In genomic region chr18:77032121-77032758, GRCh38 we compare ENCODE assay signal across 15 cellular contexts.
DNase-seq lines count a peak whose midpoint lies in the region; ATAC-seq and TF ChIP-seq lines count a peak whose summit lies in the region.
"Had no signal": no experiment of that assay in that cellular context is flagged by ENCODE, and none has a peak within 500 bp of the region (broad histone marks: within the 10 kb centered on the region; RNA-seq: fewer than 3 reads in every experiment).

No MANE protein-coding gene starts in this region.

- H3K36me3 Mint-ChIP-seq in activated naive CD4-positive, alpha-beta T cell treated with anti-CD3 and anti-CD28 coated beads, Interleukin-2, amount 10 ng/mL, durations not matched to agents 7 days and 5 days: peaks cover 34% of the 10 kb centered on the region
- peaks cover 34% of the 10 kb centered on the region for H3K36me3 Mint-ChIP-seq in activated CD8-positive, alpha-beta T cell treated with anti-CD3 and anti-CD28 coated beads for 36 hours (ENCODE audit: low read depth)

- TF ChIP-seq CTCF in astrocyte of the cerebellum (IDR thresholded peaks at IDR 0.05; ENCODE audit: low read depth, low read length, missing control alignments): no peak
- no peak for TF ChIP-seq CTCF in mucosa of descending colon (IDR thresholded peaks at IDR 0.05)
- TF ChIP-seq CTCF in BE2C (IDR thresholded peaks at IDR 0.05; ENCODE audit: low read depth, low read length): no peak
- TF ChIP-seq CTCF in activated CD8-positive, alpha-beta T cell treated with anti-CD3 and anti-CD28 coated beads for 36 hours (IDR thresholded peaks at IDR 0.05): no peak

- H3K27ac Mint-ChIP-seq in activated naive CD4-positive, alpha-beta T cell treated with anti-CD3 and anti-CD28 coated beads, Interleukin-2, amount 10 ng/mL, durations not matched to agents 7 days and 5 days: peak overlapping the region; percentile 30
- H3K27ac Mint-ChIP-seq in activated CD8-positive, alpha-beta T cell treated with anti-CD3 and anti-CD28 coated beads for 36 hours: no peak overlapping the region
- H3K27ac Mint-ChIP-seq: T-helper 2 cell treated with Interferon-gamma antibody and Interleukin-4, amounts not matched to agents 5 μg/mL and 100 μg/mL, for 36 hours had no signal

- H3K9me3 ChIP-seq in mucosa of descending colon: no peaks in the 10 kb centered on the region
- no peaks in the 10 kb centered on the region for H3K9me3 ChIP-seq in BE2C
- H3K9me3 ChIP-seq: heart right ventricle had no signal

- no peak for DNase-seq in activated naive CD4-positive, alpha-beta T cell treated with anti-CD3 and anti-CD28 coated beads, Interleukin-2, amount 10 ng/mL, durations not matched to agents 7 days and 5 days
- no peak for DNase-seq in activated naive CD4-positive, alpha-beta T cell treated with Interleukin-2 at 50 U/mL for 16 hours
- peak; percentile 27 for DNase-seq in astrocyte of the cerebellum (ENCODE audit: low read depth)
- DNase-seq in mucosa of descending colon: peak in 1 of 3 donors; percentile 40
- DNase-seq in ureter (ENCODE audit: low spot score): peak; percentile 35
- no peak for DNase-seq in stimulated activated CD8-positive, alpha-beta memory T cell treated with anti-CD3 and anti-CD28 coated beads, Interleukin-4, amount 100 ng/mL, for 48 hours
- DNase-seq in BE2C: no peak
- DNase-seq in activated CD8-positive, alpha-beta T cell treated with anti-CD3 and anti-CD28 coated beads for 36 hours: no peak
- DNase-seq: activated CD4-positive, alpha-beta T cell treated with anti-CD3 and anti-CD28 coated beads, Interleukin-2, amount 50 U/mL, for 4 hours; activated effector memory CD4-positive, alpha-beta T cell treated with anti-CD3 and anti-CD28 coated beads, Interleukin-2, amount 50 U/mL, for 16 hours; heart right ventricle; NCI-H1436 treated with DMSO at 0.1 percent for 48 hours; NCI-H524 treated with DMSO at 0.1 percent for 48 hours; occipital lobe had no signal

- H3K9me3 Mint-ChIP-seq in activated naive CD4-positive, alpha-beta T cell treated with anti-CD3 and anti-CD28 coated beads, Interleukin-2, amount 10 ng/mL, durations not matched to agents 7 days and 5 days: no peaks in the 10 kb centered on the region
- no peaks in the 10 kb centered on the region for H3K9me3 Mint-ChIP-seq in activated CD8-positive, alpha-beta T cell treated with anti-CD3 and anti-CD28 coated beads for 36 hours
- H3K9me3 Mint-ChIP-seq: T-helper 2 cell treated with Interferon-gamma antibody and Interleukin-4, amounts not matched to agents 5 μg/mL and 100 μg/mL, for 36 hours had no signal

- POLR2A ChIA-PET in activated CD8-positive, alpha-beta T cell treated with anti-CD3 and anti-CD28 coated beads for 36 hours (lab: Charles Lee): no interaction called here

- H3K4me3 ChIP-seq in astrocyte of the cerebellum (ENCODE audit: low read depth, low read length) (no peak overlapping the region), mucosa of descending colon (no peak overlapping the region), BE2C (ENCODE audit: low read depth, low read length) (no peak overlapping the region)
- H3K4me3 ChIP-seq: heart right ventricle had no signal

- no peaks in the 10 kb centered on the region for H3K27me3 Mint-ChIP-seq in activated naive CD4-positive, alpha-beta T cell treated with anti-CD3 and anti-CD28 coated beads, Interleukin-2, amount 10 ng/mL, durations not matched to agents 7 days and 5 days
- no peaks in the 10 kb centered on the region for H3K27me3 Mint-ChIP-seq in activated CD8-positive, alpha-beta T cell treated with anti-CD3 and anti-CD28 coated beads for 36 hours

- H3K36me3 ChIP-seq in mucosa of descending colon (ENCODE audit: low read depth) (no peaks in the 10 kb centered on the region), BE2C (no peaks in the 10 kb centered on the region)

- peak; percentile 43 for ATAC-seq in mucosa of descending colon
- no peak for ATAC-seq in activated CD8-positive, alpha-beta T cell treated with anti-CD3 and anti-CD28 coated beads for 36 hours
- ATAC-seq: heart right ventricle had no signal

- no peaks in the 10 kb centered on the region for H3K27me3 ChIP-seq in BE2C
- H3K27me3 ChIP-seq: heart right ventricle had no signal

- intact Hi-C loops in mucosa of descending colon (cut with DNase I, micrococcal nuclease): no loop called here
- intact Hi-C loops in activated CD8-positive, alpha-beta T cell treated with anti-CD3 and anti-CD28 coated beads for 36 hours (cut with micrococcal nuclease): no loop called here

- in situ Hi-C loops in astrocyte of the cerebellum (cut with HindIII; ENCODE audit: low sequenced_read_pairs): no loop called here

- H3K4me1 ChIP-seq in mucosa of descending colon (ENCODE audit: low read depth) (no peaks in the 10 kb centered on the region), BE2C (no peaks in the 10 kb centered on the region)

- H3K4me3 Mint-ChIP-seq in activated naive CD4-positive, alpha-beta T cell treated with anti-CD3 and anti-CD28 coated beads, Interleukin-2, amount 10 ng/mL, durations not matched to agents 7 days and 5 days: no peak overlapping the region
- no peak overlapping the region for H3K4me3 Mint-ChIP-seq in activated CD8-positive, alpha-beta T cell treated with anti-CD3 and anti-CD28 coated beads for 36 hours
- H3K4me3 Mint-ChIP-seq: T-helper 2 cell treated with Interferon-gamma antibody and Interleukin-4, amounts not matched to agents 5 μg/mL and 100 μg/mL, for 36 hours had no signal

- H3K4me1 Mint-ChIP-seq in activated naive CD4-positive, alpha-beta T cell treated with anti-CD3 and anti-CD28 coated beads, Interleukin-2, amount 10 ng/mL, durations not matched to agents 7 days and 5 days: peaks cover 12% of the 10 kb centered on the region
- H3K4me1 Mint-ChIP-seq in activated CD8-positive, alpha-beta T cell treated with anti-CD3 and anti-CD28 coated beads for 36 hours (ENCODE audit: low read depth): peaks cover 28% of the 10 kb centered on the region

- CTCF ChIA-PET in activated naive CD4-positive, alpha-beta T cell treated with anti-CD3 and anti-CD28 coated beads, Interleukin-2, amount 10 ng/mL, durations not matched to agents 7 days and 5 days (lab: Charles Lee): interaction anchor here (1.0 to 1.9 kb wide), 2 partner anchors 29 to 180 kb away, joined by 4 to 5 read pairs; no protein-coding TSS in a partner anchor
- CTCF ChIA-PET in activated CD8-positive, alpha-beta T cell treated with anti-CD3 and anti-CD28 coated beads for 36 hours (lab: Charles Lee): interaction anchor here (1.5 to 3.3 kb wide), 2 partner anchors 10 to 32 kb away, joined by 3 to 9 read pairs; no protein-coding TSS in a partner anchor

Comparison
In these comparisons a context has a peak if more than half of its experiments do, and no peak if none do; other contexts are left out.
1. DNase-seq: peak in astrocyte of the cerebellum (single experiment) and ureter (single experiment); none in activated naive CD4-positive, alpha-beta T cell treated with anti-CD3 and anti-CD28 coated beads, Interleukin-2, amount 10 ng/mL, durations not matched to agents 7 days and 5 days (single experiment), activated naive CD4-positive, alpha-beta T cell treated with Interleukin-2 at 50 U/mL for 16 hours (single experiment), stimulated activated CD8-positive, alpha-beta memory T cell treated with anti-CD3 and anti-CD28 coated beads, Interleukin-4, amount 100 ng/mL, for 48 hours (single experiment), BE2C (single experiment) and activated CD8-positive, alpha-beta T cell treated with anti-CD3 and anti-CD28 coated beads for 36 hours (single experiment).